26 cellular contexts compared by ENCODE assay signal in the genomic region with DNA sequence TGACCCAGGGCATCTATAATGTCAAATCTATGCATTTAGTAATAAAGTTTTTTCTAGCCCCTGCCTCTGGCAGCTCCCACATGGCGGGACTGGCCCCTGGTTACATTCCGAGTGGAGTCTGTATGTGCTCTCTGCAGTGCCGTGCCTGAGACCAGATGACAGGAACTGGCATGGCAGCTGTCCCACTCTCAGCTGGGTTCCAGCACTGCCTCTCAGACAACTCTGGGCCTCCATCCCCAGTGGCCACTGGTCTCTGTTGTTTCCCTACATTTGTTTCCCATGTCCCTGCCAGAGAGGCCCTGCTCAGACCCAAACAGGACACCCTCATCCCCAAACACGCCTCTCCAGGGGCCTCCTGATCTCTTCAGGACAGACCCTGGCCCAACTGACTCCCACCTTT.
DNase-seq lines count a peak whose midpoint lies in the region; FAIRE-seq and TF ChIP-seq lines count a peak whose summit lies in the region.
"Had no signal": no experiment of that assay in that cellular context is flagged by ENCODE, and none has a peak within 500 bp of the region (broad histone marks: within the 10 kb centered on the region; RNA-seq: fewer than 3 reads in every experiment).

No MANE protein-coding gene starts in this region.

- H3K27me3 ChIP-seq in Caco-2 (replicated peaks; ENCODE audit: control insufficient read depth, insufficient read depth, low read length) = no peaks in the 10 kb centered on the region
- H3K27me3 ChIP-seq: SJSA1 had no signal

- H3K36me3 ChIP-seq in Caco-2 (ENCODE audit: control insufficient read depth, insufficient read depth, low read length) = no peaks in the 10 kb centered on the region
- H3K36me3 ChIP-seq in kidney (ENCODE audit: control insufficient read depth in 1 of 2, insufficient read depth in 2 of 2, low read length in 2 of 2) = no peaks in the 10 kb centered on the region
- H3K36me3 ChIP-seq: BE2C, SJSA1 had no signal

- H3K4me1 Mint-ChIP-seq in Caco-2 (ENCODE audit: low read depth, unreplicated experiment) (no peaks in the 10 kb centered on the region), neural crest cell (no peaks in the 10 kb centered on the region)
- H3K4me1 Mint-ChIP-seq: CD14-positive monocyte; CD8-positive, alpha-beta memory T cell had no signal

- TF ChIP-seq CTCF in Caco-2 (IDR thresholded peaks at IDR 0.05; ENCODE audit: insufficient read depth in 1 of 2, low read depth in 1 of 2, low read length in 1 of 2, severe bottlenecking in 1 of 2, unreplicated experiment in 1 of 2) (no peak), neural crest cell (conservative IDR thresholded peaks at IDR 0.05) (no peak), kidney (IDR thresholded peaks at IDR 0.05; ENCODE audit: borderline replicate concordance, extremely low read depth, insufficient read depth) (no peak)

- POLR2A ChIA-PET in Caco-2 (lab: Charles Lee) = no interaction called here

- H3K36me3 Mint-ChIP-seq in Caco-2 (ENCODE audit: insufficient read depth, unreplicated experiment) = no peaks in the 10 kb centered on the region
- H3K36me3 Mint-ChIP-seq in neural crest cell (ENCODE audit: low read depth) = no peaks in the 10 kb centered on the region
- H3K36me3 Mint-ChIP-seq: CD14-positive monocyte had no signal

- H3K9me3 Mint-ChIP-seq in Caco-2 (ENCODE audit: unreplicated experiment) (peaks cover 6% of the 10 kb centered on the region), neural crest cell (no peaks in the 10 kb centered on the region)

- no peak overlapping the region for H3K4me3 ChIP-seq in Caco-2 (ENCODE audit: low read depth, low read length)
- H3K4me3 ChIP-seq in kidney (ENCODE audit: low read length in 2 of 2) = no peak overlapping the region
- H3K4me3 ChIP-seq: SJSA1 had no signal

- intact Hi-C loops in Caco-2 (cut with micrococcal nuclease; ENCODE audit: unreplicated experiment) (no loop called here), kidney (cut with DNase I) (no loop called here)

- H3K27ac Mint-ChIP-seq in Caco-2 (ENCODE audit: unreplicated experiment) (peak overlapping the region; percentile 20), neural crest cell (ENCODE audit: unreplicated experiment) (peak overlapping the region; percentile 24)
- H3K27ac Mint-ChIP-seq: CD14-positive monocyte had no signal

- H3K27ac ChIP-seq in kidney (ENCODE audit: low read depth in 2 of 2, low read length in 2 of 2) = no peak overlapping the region
- H3K27ac ChIP-seq: 22Rv1, SJSA1 had no signal

- no peak for FAIRE-seq in kidney (lab: Jason Lieb, UNC)
- FAIRE-seq: D721Med, GM12892, GM19239, H54 had no signal

- peak; percentile 41 for DNase-seq in DMS 273 (lab: John Stamatoyannopoulos, UW; ENCODE audit: unreplicated experiment)
- DNase-seq in DMS 273 treated with DMSO at 0.1 percent for 48 hours (lab: John Stamatoyannopoulos, UW) = no peak
- DNase-seq in Caco-2 = no peak
- DNase-seq in cerebellar cortex (ENCODE audit: low spot score) = peak; percentile 30
- DNase-seq in neural crest cell (ENCODE audit: low read depth, low spot score) = no peak
- no peak for DNase-seq in KG1 (lab: John Stamatoyannopoulos, UW)
- DNase-seq in kidney = no peak
- no peak for DNase-seq in stimulated activated CD4-positive, alpha-beta T cell treated with anti-CD3 and anti-CD28 coated beads, Interleukin-1b, Interleukin-23, amount 100 ng/mL, for 48 hours
- DNase-seq: CD8-positive, alpha-beta memory T cell; DMS79 treated with DMSO at 0.1 percent for 48 hours; Karpas-422; NCI-H1105; NCI-H1436 treated with DMSO at 0.1 percent for 48 hours; NCI-H187 treated with DMSO at 0.1 percent for 48 hours; NCI-H345; NCI-H526 treated with DMSO at 0.1 percent for 48 hours; Right ventricle myocardium superior; RPMI8226 had no signal

- H3K4me1 ChIP-seq in Caco-2 (no peaks in the 10 kb centered on the region), kidney (ENCODE audit: control insufficient read depth in 1 of 2, insufficient read depth in 1 of 2, low read depth in 1 of 2, low read length in 2 of 2) (no peaks in the 10 kb centered on the region)
- H3K4me1 ChIP-seq: SJSA1 had no signal

- CTCF ChIA-PET in Caco-2 (lab: Charles Lee) = no interaction called here

- H3K27me3 Mint-ChIP-seq in Caco-2 (ENCODE audit: insufficient read depth, unreplicated experiment) (peaks cover 6% of the 10 kb centered on the region), neural crest cell (ENCODE audit: low read depth) (no peaks in the 10 kb centered on the region)

- no TSS peak for BruUV-seq in Caco-2 (replicated peaks; lab: Mats Ljungman, UMichigan)

- H3K4me3 Mint-ChIP-seq in Caco-2 (ENCODE audit: unreplicated experiment) (no peak overlapping the region), neural crest cell (no peak overlapping the region)
- H3K4me3 Mint-ChIP-seq: CD14-positive monocyte; CD8-positive, alpha-beta memory T cell had no signal

- H3K9me3 ChIP-seq in Caco-2 = no peaks in the 10 kb centered on the region
- no peaks in the 10 kb centered on the region for H3K9me3 ChIP-seq in kidney (ENCODE audit: control insufficient read depth in 1 of 2, low read length in 2 of 2)
- H3K9me3 ChIP-seq: BE2C, SJSA1 had no signal

- H3K9ac ChIP-seq in kidney (ENCODE audit: low read length in 2 of 2) = no peak overlapping the region

Comparison
In these comparisons a context has a peak if more than half of its experiments do, and no peak if none do; other contexts are left out.
1. DNase-seq: peak in DMS 273 (single experiment) and cerebellar cortex (single experiment); none in DMS 273 treated with DMSO at 0.1 percent for 48 hours (single experiment), Caco-2 (0 of 2), neural crest cell (single experiment), KG1 (single experiment), kidney (single experiment) and stimulated activated CD4-positive, alpha-beta T cell treated with anti-CD3 and anti-CD28 coated beads, Interleukin-1b, Interleukin-23, amount 100 ng/mL, for 48 hours (single experiment).